In the genomic region with DNA sequence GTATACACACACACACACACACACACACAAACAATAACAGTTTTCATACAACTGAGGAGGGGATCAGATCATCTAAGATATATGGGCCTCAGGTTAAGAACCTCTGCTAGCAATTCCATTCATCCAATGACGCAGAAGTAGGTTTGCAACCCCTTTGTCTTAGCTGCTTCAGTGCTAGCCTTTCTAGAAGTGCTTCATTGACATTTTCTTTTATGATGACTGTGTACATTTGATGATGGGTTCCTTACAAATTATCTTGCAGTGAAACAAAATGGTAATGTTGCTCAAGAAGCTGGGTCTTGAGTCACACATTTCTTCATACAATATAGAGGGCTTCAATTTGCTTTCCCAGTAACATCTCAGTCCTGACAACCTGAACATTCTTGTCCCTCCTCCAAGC, we compare ENCODE assay signal across 1 cellular context.
A peak's percentile ranks its signal among the peaks of the same experiment; 100 is the strongest.
TF ChIP-seq lines count a peak whose summit lies in the region.

No MANE protein-coding gene starts in this region.

TF ChIP-seq in IMR-90, 13 proteins besides CTCF, POLR2A, EP300 and RAD21:
- TF ChIP-seq MAFK (IDR thresholded peaks at IDR 0.05; ENCODE audit: low read depth, low read length) (peak; percentile 45; the same call in 1 of the 2 replicates), SMC3 (IDR thresholded peaks at IDR 0.05; ENCODE audit: low read depth, low read length) (no peak)
